Comparison of ENCODE assay signal across 8 cellular contexts in genomic region chr22:46053563-46054090, GRCh38.
A peak's percentile ranks its signal among the peaks of the same experiment; 100 is the strongest.
DNase-seq lines count a peak whose midpoint lies in the region; ATAC-seq, FAIRE-seq and TF ChIP-seq lines count a peak whose summit lies in the region.

No MANE protein-coding gene starts in this region.

- no peak for FAIRE-seq in keratinocyte (lab: Jason Lieb, UNC)

- POLR2A ChIA-PET in HEK293 (lab: Yijun Ruan, JAX): interaction anchor here (0.6 to 6.2 kb wide), 9 partner anchors 11 to 57 kb away, joined by 3 to 42 read pairs (median 7); no protein-coding TSS in a partner anchor

- H3K4me3 Mint-ChIP-seq in brain: peak overlapping the region in 4 of 5 experiments; percentile 78 to 89 (median 82)

- no peaks in the 10 kb centered on the region for H3K36me3 Mint-ChIP-seq in brain

- no peaks in the 10 kb centered on the region for H3K9me1 ChIP-seq in keratinocyte (ENCODE audit: control insufficient read depth, extremely low read depth, insufficient read depth, low read length)

- H3K9me3 ChIP-seq in HEK293 (ENCODE audit: control insufficient read depth, insufficient read depth, low read depth, low read length) (no peaks in the 10 kb centered on the region), keratinocyte (ENCODE audit: control insufficient read depth, low read depth, low read length) (no peaks in the 10 kb centered on the region)

- CTCF ChIA-PET in HEK293 (lab: Yijun Ruan, JAX): interaction anchor here (0.6 to 3.1 kb wide), 4 partner anchors 14 to 71 kb away, joined by 3 to 19 read pairs (median 3); no protein-coding TSS in a partner anchor

- H3K9me3 Mint-ChIP-seq in brain: peaks cover 0 to 5% (median 0%) of the 10 kb centered on the region in 5 experiments

- peak overlapping the region; percentile 92 for H3K4me2 ChIP-seq in keratinocyte (ENCODE audit: control insufficient read depth, extremely low read depth, insufficient read depth, low read depth, low read length)

- H3K4me1 Mint-ChIP-seq in brain: peaks cover 46% of the 10 kb centered on the region

- dilution Hi-C loops in keratinocyte (cut with MboI; ENCODE audit: extremely low pct_ligation_motif_present, low sequenced_read_pairs): no loop called here

- peaks cover 61% of the 10 kb centered on the region for H3K79me2 ChIP-seq in keratinocyte (ENCODE audit: control insufficient read depth, insufficient read depth, low read length)

- peak overlapping the region; percentile 87 for H3K9ac ChIP-seq in keratinocyte (ENCODE audit: control insufficient read depth, extremely low read depth, insufficient read depth, low read length)

- H3K27me3 ChIP-seq in keratinocyte (ENCODE audit: control insufficient read depth, extremely low read depth, insufficient read depth, low read length): no peaks in the 10 kb centered on the region

- no peak; the same call in 1 of the 2 replicates for TF ChIP-seq CTCF in HEK293 (tag by site-specific recombination; IDR thresholded peaks at IDR 0.05)
- TF ChIP-seq CTCF in brain (conservative IDR thresholded peaks at IDR 0.05): no peak
- TF ChIP-seq CTCF in keratinocyte (optimal IDR thresholded peaks at IDR 0.05 in 1 of 3, IDR thresholded peaks at IDR 0.05 in 1 of 3, conservative IDR thresholded peaks at IDR 0.05 in 1 of 3; ENCODE audit: extremely low read depth in 1 of 3, insufficient read depth in 2 of 3, low read length in 3 of 3): no peak

- no peak for ATAC-seq in HG03460 (IDR thresholded peaks at IDR 0.05; ENCODE audit: unreplicated experiment)

- H2AFZ ChIP-seq in keratinocyte (ENCODE audit: control insufficient read depth, low read length): no peak overlapping the region

- peaks cover 33% of the 10 kb centered on the region for H3K27me3 Mint-ChIP-seq in brain

- H3K4me1 ChIP-seq in HEK293 (ENCODE audit: control insufficient read depth, insufficient read depth, low read length) (peaks cover 16% of the 10 kb centered on the region), keratinocyte (ENCODE audit: control insufficient read depth, extremely low read depth, insufficient read depth, low read length) (peaks cover 77% of the 10 kb centered on the region)

- peak overlapping the region; percentile 74 for H3K4me3 ChIP-seq in HEK293 (ENCODE audit: low read depth, low read length)
- peak overlapping the region; percentile 66 to 78 (median 66) for H3K4me3 ChIP-seq in keratinocyte (ENCODE audit: control insufficient read depth in 2 of 3, extremely low read depth in 1 of 3, insufficient read depth in 2 of 3, low read depth in 1 of 3, low read length in 3 of 3)

- H4K20me1 ChIP-seq in keratinocyte (ENCODE audit: control insufficient read depth, extremely low read depth, insufficient read depth, low read length): no peaks in the 10 kb centered on the region

- H3K27ac Mint-ChIP-seq in brain: peak overlapping the region; percentile 89 to 100 (median 99)

- H3K27ac ChIP-seq in HEK293 (ENCODE audit: extremely low read depth, low read depth, low read length) (peak overlapping the region; percentile 100), keratinocyte (ENCODE audit: control insufficient read depth, insufficient read depth, low read length) (peak overlapping the region; percentile 86)

- H3K36me3 ChIP-seq in HEK293 (ENCODE audit: control insufficient read depth in 2 of 2, insufficient read depth in 1 of 2, low read length in 2 of 2): no peaks in the 10 kb centered on the region
- H3K36me3 ChIP-seq in keratinocyte (ENCODE audit: control insufficient read depth in 2 of 2, extremely low read depth in 1 of 2, insufficient read depth in 2 of 2, low read length in 2 of 2): peaks cover 0 to 1% of the 10 kb centered on the region in 2 experiments

- DNase-seq in AG08395 (ENCODE audit: low spot score): peak; percentile 74
- DNase-seq in T-helper 9 cell: peak; percentile 36
- no peak for DNase-seq in keratinocyte (ENCODE audit: low read depth, low spot score)
- DNase-seq in stimulated activated CD4-positive, alpha-beta T cell treated with anti-CD3 and anti-CD28 coated beads, Interleukin-2, amount 100 ng/mL, for 48 hours: peak; percentile 35 to 49
- DNase-seq in retina: no peak

TF ChIP-seq in HEK293, 187 proteins besides CTCF, POLR2A, EP300 and RAD21 (continues in another document):
- TF ChIP-seq TSHZ1 (tag by site-specific recombination; IDR thresholded peaks at IDR 0.05; ENCODE audit: borderline replicate concordance) (peak; percentile 45; the same call in 1 of the 2 replicates), ZNF501 (tag by site-specific recombination; IDR thresholded peaks at IDR 0.05) (no peak), ZNF654 (tag by site-specific recombination; IDR thresholded peaks at IDR 0.05; ENCODE audit: low read depth) (no peak), ZFP41 (tag by site-specific recombination; IDR thresholded peaks at IDR 0.05; ENCODE audit: borderline replicate concordance) (no peak), YY1 (tag by site-specific recombination; IDR thresholded peaks at IDR 0.05) (no peak), KLF17 (tag by site-specific recombination; IDR thresholded peaks at IDR 0.05) (peak; percentile 65), ZNF121 (tag by site-specific recombination; IDR thresholded peaks at IDR 0.05) (peak; percentile 89), KLF9 (tag by site-specific recombination; IDR thresholded peaks at IDR 0.05; ENCODE audit: low read depth) (peak; percentile 63; the same call in 1 of the 2 replicates), KLF16 (tag by site-specific recombination; IDR thresholded peaks at IDR 0.05) (peak; percentile 43; the same call in 1 of the 2 replicates), ZNF561 (tag by site-specific recombination; IDR thresholded peaks at IDR 0.05; ENCODE audit: borderline replicate concordance) (peak; percentile 85), ZNF2 (tag by site-specific recombination; IDR thresholded peaks at IDR 0.05) (no peak), ZNF157 (tag by site-specific recombination; IDR thresholded peaks at IDR 0.05) (no peak), PBX3 (CRISPR knock-in tag; IDR thresholded peaks at IDR 0.05) (peak; percentile 55; the same call in 1 of the 2 replicates), ZNF239 (tag by site-specific recombination; IDR thresholded peaks at IDR 0.05) (peak; percentile 23; the same call in 1 of the 2 replicates), SCRT1 (tag by site-specific recombination; IDR thresholded peaks at IDR 0.05; ENCODE audit: borderline replicate concordance) (no peak), ZNF677 (tag by site-specific recombination; IDR thresholded peaks at IDR 0.05) (peak; percentile 84), ZNF248 (tag by site-specific recombination; IDR thresholded peaks at IDR 0.05) (0 out of 2 replicates have a peak, but pooled peaks have one; percentile 68), ZSCAN4 (tag by site-specific recombination; IDR thresholded peaks at IDR 0.05) (no peak)

Comparison
In these comparisons a context has a peak if more than half of its experiments do, and no peak if none do; other contexts are left out.
1. DNase-seq: peak in AG08395 (single experiment), T-helper 9 cell (single experiment) and stimulated activated CD4-positive, alpha-beta T cell treated with anti-CD3 and anti-CD28 coated beads, Interleukin-2, amount 100 ng/mL, for 48 hours (2 of 2); none in keratinocyte (single experiment) and retina (single experiment).